Comparison of ENCODE assay signal across 8 cellular contexts in the genomic region with DNA sequence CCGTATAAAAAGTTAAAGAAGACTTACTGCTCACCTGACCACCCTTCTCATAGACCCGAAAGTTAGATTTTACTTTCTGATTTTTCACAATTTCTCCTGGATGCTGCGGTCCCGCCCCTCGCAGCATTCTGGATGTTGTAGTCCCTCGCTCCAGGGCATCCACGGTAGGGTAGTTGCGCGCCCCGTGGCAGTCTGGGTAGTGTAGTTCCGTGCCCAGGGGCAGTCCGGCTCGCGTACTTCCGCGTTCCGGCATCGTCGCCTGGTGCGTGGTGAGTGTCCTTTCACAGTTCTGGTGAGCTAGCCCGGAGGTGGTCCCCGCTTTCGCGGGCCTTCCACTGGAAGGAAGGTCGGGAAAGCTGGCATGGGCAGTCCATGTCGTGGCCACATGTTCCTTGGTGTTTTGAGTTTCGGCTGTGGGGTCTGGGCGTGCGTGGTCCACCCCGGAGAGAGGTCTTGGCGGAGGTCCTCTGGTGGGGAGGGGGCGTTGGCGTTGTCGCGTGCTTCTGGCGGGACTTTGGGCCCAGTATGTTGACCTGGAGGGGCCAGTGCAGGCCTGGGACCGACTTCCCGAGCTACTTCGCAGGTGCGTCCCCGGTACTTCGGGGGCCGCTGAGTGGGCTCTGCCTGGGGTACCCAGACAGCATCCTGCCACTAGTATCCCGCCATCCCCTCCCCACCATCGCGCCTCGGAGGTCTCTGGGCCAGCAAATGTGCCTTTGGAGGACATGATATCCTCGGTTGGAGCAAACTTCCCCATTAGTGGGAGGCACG. TPM values are rescaled to one million over a fixed set of nuclear protein-coding genes. Genes with fewer than 3 reads are reported as not detected.
A peak's percentile ranks its signal among the peaks of the same experiment; 100 is the strongest.
DNase-seq lines count a peak whose midpoint lies in the region; FAIRE-seq and TF ChIP-seq lines count a peak whose summit lies in the region.

A gene (plus strand): TSS at position 222 of the 771 bp plus-strand sequence. CDS start 19,515 bp downstream, outside the sequence.

- no peak within 1 kb of the TSS for H2AK5ac ChIP-seq in H9 (ENCODE audit: insufficient read length, low read length)

- DNase-seq in H9: peak; percentile 92
- peak; percentile 92 for DNase-seq in M059J (ENCODE audit: low read depth)
- DNase-seq in SJSA1 (ENCODE audit: low read depth in 1 of 2, low spot score in 2 of 2): peak; percentile 66 to 90
- peak; percentile 95 for DNase-seq in activated naive CD4-positive, alpha-beta T cell treated with anti-CD3 and anti-CD28 coated beads for 36 hours
- peak; percentile 85 for DNase-seq in globus pallidus (ENCODE audit: low spot score)
- DNase-seq in nucleus accumbens (lab: John Stamatoyannopoulos, UW): peak; percentile 13 to 94 (median 78)
- DNase-seq in suprapubic skin (ENCODE audit: low spot score in 2 of 2): peak; percentile 94 to 95

- H3K27ac ChIP-seq in H9 (ENCODE audit: insufficient read length, low read depth, low read length): no peak within 1 kb of the TSS
- H3K27ac ChIP-seq in SJSA1: peak within 1 kb of the TSS; percentile 51
- H3K27ac ChIP-seq in suprapubic skin: peak within 1 kb of the TSS; percentile 63

- no peak within 1 kb of the TSS for H2BK12ac ChIP-seq in H9 (ENCODE audit: insufficient read length, low read depth, low read length)

- intact Hi-C loops in activated naive CD4-positive, alpha-beta T cell treated with anti-CD3 and anti-CD28 coated beads for 36 hours (cut with micrococcal nuclease): loop anchor here (1.0 kb wide), 1 partner anchor 93 kb away; no protein-coding TSS in a partner anchor

- H2BK15ac ChIP-seq in H9 (ENCODE audit: low read depth, low read length): no peak within 1 kb of the TSS

- no peaks in the 10 kb centered on the region for H3K4me1 ChIP-seq in H9 (ENCODE audit: insufficient read depth, low read length)
- H3K4me1 ChIP-seq in SJSA1 (replicated peaks): no peaks in the 10 kb centered on the region; the same call in 1 of the 2 replicates
- peaks cover 13% of the 10 kb centered on the region for H3K4me1 ChIP-seq in suprapubic skin

- peaks cover 5% of the 10 kb centered on the region for H3K23me2 ChIP-seq in H9 (ENCODE audit: insufficient read length, low read depth, low read length, poor library complexity, severe bottlenecking)

- H3K27me3 ChIP-seq in H9 (ENCODE audit: insufficient read depth, low read length) (no peaks in the 10 kb centered on the region), SJSA1 (replicated peaks) (no peaks in the 10 kb centered on the region), suprapubic skin (peaks cover 2% of the 10 kb centered on the region)

- H3K9ac ChIP-seq in H9 (ENCODE audit: extremely low read depth, insufficient read length, low read length): peak within 1 kb of the TSS; percentile 45

- peaks cover 8 to 12% (median 10%) of the 10 kb centered on the region in 3 experiments; a peak in 6 of 7 replicates for H3K36me3 Mint-ChIP-seq in H9 (ENCODE audit: insufficient read depth in 1 of 3, low read depth in 3 of 3)
- H3K36me3 Mint-ChIP-seq in activated naive CD4-positive, alpha-beta T cell treated with anti-CD3 and anti-CD28 coated beads for 36 hours (ENCODE audit: low read depth): peaks cover 20% of the 10 kb centered on the region

- H2AFZ ChIP-seq in H9 (ENCODE audit: low read length): no peak within 1 kb of the TSS

- H3K9me3 ChIP-seq in H9 (ENCODE audit: control insufficient read depth, low read depth, low read length) (no peaks in the 10 kb centered on the region), SJSA1 (replicated peaks) (no peaks in the 10 kb centered on the region), suprapubic skin (no peaks in the 10 kb centered on the region)

- FAIRE-seq in G401.6 (lab: Jason Lieb, UNC): peak; percentile 95

- peak within 1 kb of the TSS; percentile 87 to 99 (median 98); a peak in 6 of 7 replicates for H3K27ac Mint-ChIP-seq in H9
- peak within 1 kb of the TSS; percentile 90 for H3K27ac Mint-ChIP-seq in activated naive CD4-positive, alpha-beta T cell treated with anti-CD3 and anti-CD28 coated beads for 36 hours

- TF ChIP-seq POLR2A in suprapubic skin (IDR thresholded peaks at IDR 0.05): no peak

- H4K8ac ChIP-seq in H9 (replicated peaks; ENCODE audit: insufficient read length, low read depth, low read length): no peak within 1 kb of the TSS

- H3T11ph ChIP-seq in H9 (ENCODE audit: low read length): no peak within 1 kb of the TSS

- no peak within 1 kb of the TSS for H3K4ac ChIP-seq in H9 (ENCODE audit: low read depth, low read length)

- CTCF ChIA-PET in activated naive CD4-positive, alpha-beta T cell treated with anti-CD3 and anti-CD28 coated beads for 36 hours (lab: Charles Lee): no interaction called here

- peaks cover 3% of the 10 kb centered on the region; the same call in 1 of the 2 replicates for H3K79me2 ChIP-seq in H9 (ENCODE audit: insufficient read depth, low read length)

- no peaks in the 10 kb centered on the region for H3K9me3 Mint-ChIP-seq in H9
- no peaks in the 10 kb centered on the region for H3K9me3 Mint-ChIP-seq in activated naive CD4-positive, alpha-beta T cell treated with anti-CD3 and anti-CD28 coated beads for 36 hours

- H3K4me3 ChIP-seq in SJSA1 (peak within 1 kb of the TSS; percentile 82), suprapubic skin (peak within 1 kb of the TSS; percentile 85)

- no peak within 1 kb of the TSS for H3K56ac ChIP-seq in H9 (ENCODE audit: insufficient read length, low read depth, low read length)

- no peak within 1 kb of the TSS for H3K18ac ChIP-seq in H9 (ENCODE audit: insufficient read length, low read depth, low read length)

- no peak for TF ChIP-seq EP300 in suprapubic skin (IDR thresholded peaks at IDR 0.05)

- TF ChIP-seq CTCF in H9 (conservative IDR thresholded peaks at IDR 0.05) (no peak), suprapubic skin (IDR thresholded peaks at IDR 0.05) (no peak)

- no peaks in the 10 kb centered on the region for H4K20me1 ChIP-seq in H9 (ENCODE audit: control insufficient read depth, insufficient read depth, insufficient read length)

- peaks cover 7 to 18% of the 10 kb centered on the region in 2 experiments; a peak in 3 of 4 replicates for H3K4me1 Mint-ChIP-seq in H9
- peaks cover 33% of the 10 kb centered on the region for H3K4me1 Mint-ChIP-seq in activated naive CD4-positive, alpha-beta T cell treated with anti-CD3 and anti-CD28 coated beads for 36 hours (ENCODE audit: low read depth)

- no peak within 1 kb of the TSS for H4K91ac ChIP-seq in H9 (ENCODE audit: insufficient read length, low read depth, low read length)

- H2BK5ac ChIP-seq in H9 (ENCODE audit: insufficient read length, low read length): no peak within 1 kb of the TSS

- H2BK20ac ChIP-seq in H9 (ENCODE audit: low read depth, low read length, poor library complexity, severe bottlenecking): no peak within 1 kb of the TSS

- peaks cover 2% of the 10 kb centered on the region; the same call in 1 of the 2 replicates for H3K27me3 Mint-ChIP-seq in H9 (ENCODE audit: low read depth)
- no peaks in the 10 kb centered on the region for H3K27me3 Mint-ChIP-seq in activated naive CD4-positive, alpha-beta T cell treated with anti-CD3 and anti-CD28 coated beads for 36 hours (ENCODE audit: low read depth)

- no peak within 1 kb of the TSS for H3K23ac ChIP-seq in H9 (ENCODE audit: insufficient read length, low read depth, low read length)

- no CpG with 5 or more reads among the region's 49 CpGs for WGBS in H9 (ENCODE audit: extremely low coverage, insufficient read length, low lambda C conversion rate)
- WGBS in suprapubic skin: 3% methylated on average over 17 of the region's 49 CpGs

- peak within 1 kb of the TSS; percentile 61 for H3K14ac ChIP-seq in H9 (ENCODE audit: insufficient read depth, low read length)

- peak within 1 kb of the TSS; percentile 99 to 100 for H3K4me3 Mint-ChIP-seq in H9
- H3K4me3 Mint-ChIP-seq in activated naive CD4-positive, alpha-beta T cell treated with anti-CD3 and anti-CD28 coated beads for 36 hours: peak within 1 kb of the TSS; percentile 99

- H3K36me3 ChIP-seq in SJSA1 (peaks cover 5% of the 10 kb centered on the region; the same call in 1 of the 2 replicates), suprapubic skin (no peaks in the 10 kb centered on the region)

- H3K79me1 ChIP-seq in H9 (ENCODE audit: insufficient read depth, low read depth, low read length, poor library complexity, severe bottlenecking): peaks cover 5% of the 10 kb centered on the region

- H4K5ac ChIP-seq in H9 (ENCODE audit: insufficient read length, low read depth, low read length): no peak within 1 kb of the TSS

- peak within 1 kb of the TSS; percentile 30 for H3K4me2 ChIP-seq in H9 (ENCODE audit: insufficient read depth, insufficient read length, low read length)

- no peak within 1 kb of the TSS for H2BK120ac ChIP-seq in H9 (ENCODE audit: low read depth, low read length, poor library complexity, severe bottlenecking)

RNA-seq across cellular contexts. Expression of the gene that starts here (rescaled TPM):
- total RNA-seq in H9 (2021): 4.8 TPM in 2 replicates
- 1.4 and 1.6 TPM in 2 replicates for total RNA-seq in M059J (2014; rRNA removed; shearing (Covaris generic))
- total RNA-seq in SJSA1 (2014; rRNA removed; shearing (Covaris generic)): 0.09 and 1.4 TPM in 2 replicates
- 1 to 10 TPM; 4.5 to 5.1 TPM for total RNA-seq in activated naive CD4-positive, alpha-beta T cell treated with anti-CD3 and anti-CD28 coated beads for 36 hours
- 10 to 100 TPM in 1 of 4 donors, 1 to 10 TPM in 3; 5.8 to 24.4 (median 9.6) TPM for total RNA-seq in suprapubic skin
